ENCODE assay signal across 8 cellular contexts in the genomic region with DNA sequence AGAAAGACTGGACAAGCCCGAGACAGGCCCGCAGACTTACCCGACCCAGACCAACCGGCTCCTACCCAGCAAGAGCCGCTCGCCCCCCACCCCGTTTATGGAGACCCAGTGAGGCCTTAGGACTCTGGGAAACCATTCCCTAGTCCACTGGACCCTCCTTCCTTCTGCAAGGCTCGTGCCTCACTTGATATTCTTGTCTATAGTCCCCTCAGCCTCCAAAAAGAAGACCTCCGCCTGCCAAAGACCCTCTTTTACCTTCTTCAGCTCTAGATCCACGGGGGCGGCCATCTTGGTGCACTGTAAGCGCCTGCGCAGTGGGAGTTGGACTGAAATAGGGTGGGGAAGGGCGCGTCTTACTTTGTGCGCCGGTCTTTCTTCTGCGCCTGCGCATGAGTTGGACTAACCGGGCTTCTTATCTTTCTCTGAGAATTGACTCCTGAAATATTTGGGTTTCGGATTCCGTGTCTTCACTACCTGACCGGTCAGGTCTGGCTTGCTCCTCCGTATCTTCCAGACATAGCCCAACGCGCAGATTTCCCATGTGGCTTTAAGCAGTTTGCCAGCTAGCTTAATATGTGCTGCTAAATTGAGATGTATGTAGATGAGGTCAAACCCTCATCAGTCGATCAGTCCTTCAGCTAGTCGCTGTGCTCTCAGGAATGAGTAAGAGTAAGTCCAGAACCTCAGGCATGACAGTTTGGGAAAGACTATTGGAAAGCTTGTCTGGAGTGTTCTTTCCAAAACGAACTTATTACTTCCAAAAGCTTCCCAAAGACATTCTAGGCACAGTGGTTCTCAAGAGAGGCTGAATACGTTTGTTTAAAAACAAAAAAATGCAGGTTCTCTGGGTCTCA. TPM values are rescaled to one million over a fixed set of nuclear protein-coding genes. Genes with fewer than 3 reads are reported as not detected.
A peak's percentile ranks its signal among the peaks of the same experiment; 100 is the strongest.
DNase-seq lines count a peak whose midpoint lies in the region; ATAC-seq, FAIRE-seq and TF ChIP-seq lines count a peak whose summit lies in the region.

A gene with protein sequence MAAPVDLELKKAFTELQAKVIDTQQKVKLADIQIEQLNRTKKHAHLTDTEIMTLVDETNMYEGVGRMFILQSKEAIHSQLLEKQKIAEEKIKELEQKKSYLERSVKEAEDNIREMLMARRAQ (minus strand): TSS at position 316 of the 854 bp plus-strand sequence. CDS start 28 bp downstream, at position 288.

- H3K4me3 Mint-ChIP-seq in activated T-cell treated with anti-CD3 and anti-CD28 coated beads, Interleukin-2, amount 50 U/mL, for 72 hours, result peak within 1 kb of the TSS; percentile 97

- ATAC-seq in GM21723 (IDR thresholded peaks at IDR 0.05; ENCODE audit: unreplicated experiment), result peak; percentile 97
- ATAC-seq in activated T-cell treated with anti-CD3 and anti-CD28 coated beads, Interleukin-2, amount 50 U/mL, for 72 hours (replicated peaks in 1 of 2), result peak; percentile 97 to 99

- peak in 2 of 6 experiments; percentile 5 to 25 for TF ChIP-seq CTCF in esophagus squamous epithelium (IDR thresholded peaks at IDR 0.05)

- DNase-seq in DMS53 (lab: John Stamatoyannopoulos, UW), result peak; percentile 97
- peak; percentile 93 for DNase-seq in RCC 7860 (ENCODE audit: low spot score)
- peak; percentile 91 to 94 for DNase-seq in activated T-cell treated with anti-CD3 and anti-CD28 coated beads, Interleukin-2, amount 50 U/mL, for 72 hours
- DNase-seq in esophagus squamous epithelium (lab: John Stamatoyannopoulos, UW), result peak; percentile 78
- DNase-seq in myocyte (ENCODE audit: low read depth), result peak; percentile 98
- DNase-seq in stimulated activated CD8-positive, alpha-beta memory T cell treated with anti-CD3 and anti-CD28 coated beads, Interleukin-7, amount 100 ng/mL, for 48 hours (ENCODE audit: extremely low read depth in 1 of 2, low read depth in 1 of 2), result peak; percentile 77 to 89

- 0 to 3% methylated on average over 18 to 29 of the region's 30 CpGs for WGBS in esophagus squamous epithelium, 2 donors

- H3K4me1 Mint-ChIP-seq in activated T-cell treated with anti-CD3 and anti-CD28 coated beads, Interleukin-2, amount 50 U/mL, for 72 hours (ENCODE audit: low read depth), result peaks cover 41% of the 10 kb centered on the region

- peak in 1 of 4 donors; percentile 48 for TF ChIP-seq POLR2A in esophagus squamous epithelium (IDR thresholded peaks at IDR 0.05)

- H3K27me3 Mint-ChIP-seq in activated T-cell treated with anti-CD3 and anti-CD28 coated beads, Interleukin-2, amount 50 U/mL, for 72 hours (ENCODE audit: low read depth), result no peaks in the 10 kb centered on the region

- intact Hi-C loops in esophagus squamous epithelium (cut with DNase I), result no loop called here

- peak within 1 kb of the TSS; percentile 52 to 94 (median 82) for H3K4me3 ChIP-seq in esophagus squamous epithelium

- H3K27ac ChIP-seq in KOPT-K1 (ENCODE audit: low read depth, low read length, poor library complexity, severe bottlenecking) (peak within 1 kb of the TSS; percentile 69), esophagus squamous epithelium (peak within 1 kb of the TSS; percentile 88 to 94 (median 90))

- H3K27ac Mint-ChIP-seq in activated T-cell treated with anti-CD3 and anti-CD28 coated beads, Interleukin-2, amount 50 U/mL, for 72 hours, result peak within 1 kb of the TSS; percentile 97

- H3K36me3 ChIP-seq in KOPT-K1 (ENCODE audit: insufficient read depth, low read length) (peaks cover 25% of the 10 kb centered on the region), esophagus squamous epithelium (peaks cover 0 to 21% (median 5%) of the 10 kb centered on the region in 3 donors)

- FAIRE-seq in RCC 7860 (lab: Jason Lieb, UNC), result peak; percentile 82

- H3K36me3 Mint-ChIP-seq in activated T-cell treated with anti-CD3 and anti-CD28 coated beads, Interleukin-2, amount 50 U/mL, for 72 hours (ENCODE audit: insufficient read depth in 2 of 2), result peaks cover 2 to 9% of the 10 kb centered on the region in 2 donors

- H3K9me3 ChIP-seq in KOPT-K1 (ENCODE audit: insufficient read depth, low read length, poor library complexity, severe bottlenecking) (no peaks in the 10 kb centered on the region), esophagus squamous epithelium (no peaks in the 10 kb centered on the region)

- no peaks in the 10 kb centered on the region for H3K27me3 ChIP-seq in esophagus squamous epithelium

- peaks cover 4 to 42% (median 10%) of the 10 kb centered on the region in 3 donors for H3K4me1 ChIP-seq in esophagus squamous epithelium

- no peaks in the 10 kb centered on the region for H3K9me3 Mint-ChIP-seq in activated T-cell treated with anti-CD3 and anti-CD28 coated beads, Interleukin-2, amount 50 U/mL, for 72 hours

RNA-seq across cellular contexts. Expression of the gene that starts here (rescaled TPM):
- 10 to 100 TPM; 56.3 to 57.9 TPM for total RNA-seq in activated T-cell treated with anti-CD3 and anti-CD28 coated beads, Interleukin-2, amount 50 U/mL, for 72 hours
- total RNA-seq in esophagus squamous epithelium (10 to 100 TPM; 38.1 to 67.5 (median 60.4) TPM), myocyte (42.0 and 63.9 TPM in 2 replicates)
- 75.9 TPM for polyA plus RNA-seq in myocyte (2012)

Comparison
In these comparisons a context has a peak if more than half of its experiments do, and no peak if none do; other contexts are left out.
1. Peak in every context shown above with its lines: DNase-seq, ATAC-seq, H3K4me3 ChIP-seq and H3K27ac ChIP-seq.